24 cellular contexts compared by ENCODE assay signal in the genomic region with DNA sequence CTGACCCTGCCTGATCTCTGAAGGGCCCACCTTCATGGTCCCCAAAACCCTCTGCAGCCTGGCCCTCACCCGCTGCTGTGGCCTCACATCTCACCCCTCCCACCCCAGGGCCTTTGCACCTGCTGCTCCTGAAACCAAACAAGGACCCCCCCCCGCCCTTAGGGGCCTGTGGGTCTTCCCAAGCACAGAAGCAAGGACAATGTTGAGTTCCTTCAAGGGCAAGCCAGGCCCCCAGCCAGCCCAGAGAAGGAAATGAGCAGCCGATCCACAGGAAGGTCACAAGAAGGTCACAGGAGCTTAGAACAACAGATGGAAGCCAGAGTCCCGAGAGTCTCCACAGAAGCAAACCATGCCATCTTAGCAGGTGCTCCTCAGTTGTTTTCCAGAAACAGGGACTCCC. TPM values are rescaled to one million over a fixed set of nuclear protein-coding genes. Genes with fewer than 3 reads are reported as not detected.
DNase-seq lines count a peak whose midpoint lies in the region; FAIRE-seq and TF ChIP-seq lines count a peak whose summit lies in the region.
"Had no signal": no experiment of that assay in that cellular context is flagged by ENCODE, and none has a peak within 500 bp of the region (broad histone marks: within the 10 kb centered on the region; RNA-seq: fewer than 3 reads in every experiment).

No MANE protein-coding gene starts in this region.

- dilution Hi-C loops in endothelial cell of umbilical vein (cut with MboI; ENCODE audit: extremely low pct_ligation_motif_present, low sequenced_read_pairs): no loop called here

- H3K79me2 ChIP-seq in endothelial cell of umbilical vein (ENCODE audit: control insufficient read depth, insufficient read depth, low read length): no peaks in the 10 kb centered on the region

- TF ChIP-seq CTCF in HEK293 (tag by site-specific recombination; IDR thresholded peaks at IDR 0.05): no peak
- no peak for TF ChIP-seq CTCF in endothelial cell of umbilical vein (IDR thresholded peaks at IDR 0.05; ENCODE audit: extremely low read depth in 1 of 2, insufficient read depth in 1 of 2, low read depth in 1 of 2, low read length in 2 of 2)

- peak; percentile 70 for FAIRE-seq in endothelial cell of umbilical vein (lab: Jason Lieb, UNC)
- FAIRE-seq: islet of Langerhans had no signal

- no peaks in the 10 kb centered on the region; a peak in 1 of 3 replicates for H3K36me3 ChIP-seq in HEK293 (ENCODE audit: control insufficient read depth in 2 of 2, insufficient read depth in 1 of 2, low read length in 2 of 2)
- no peaks in the 10 kb centered on the region for H3K36me3 ChIP-seq in NT2/D1 (ENCODE audit: insufficient read depth, insufficient read length, low read length)
- no peaks in the 10 kb centered on the region for H3K36me3 ChIP-seq in endothelial cell of umbilical vein (ENCODE audit: control insufficient read depth in 2 of 2, extremely low read depth in 1 of 2, insufficient read depth in 2 of 2, low read length in 2 of 2)
- H3K36me3 ChIP-seq: lower lobe of right lung, MG63, upper lobe of right lung had no signal

- POLR2A ChIA-PET in HEK293 (lab: Yijun Ruan, JAX): interaction anchor here (0.6 kb wide), 2 partner anchors 19 to 69 kb away, joined by 3 read pairs; no protein-coding TSS in a partner anchor
- POLR2A ChIA-PET in endothelial cell of umbilical vein (lab: Charles Lee): interaction anchor here (2.1 kb wide), 1 partner anchor 21 kb away, joined by 4 read pairs; no protein-coding TSS in a partner anchor

- TF ChIP-seq POLR2A in endothelial cell of umbilical vein (IDR thresholded peaks at IDR 0.05; ENCODE audit: low read depth, low read length): no peak

- no peak overlapping the region for H3K4me3 ChIP-seq in HEK293 (ENCODE audit: low read depth, low read length)
- no peak overlapping the region for H3K4me3 ChIP-seq in NT2/D1 (ENCODE audit: insufficient read length, low read depth)
- H3K4me3 ChIP-seq in endothelial cell of umbilical vein (replicated peaks in 1 of 3; ENCODE audit: insufficient read depth in 1 of 3, low read depth in 1 of 3, low read length in 3 of 3): no peak overlapping the region
- H3K4me3 ChIP-seq: lower lobe of right lung, MG63, upper lobe of right lung had no signal

- H3K9me3 ChIP-seq in HEK293 (ENCODE audit: control insufficient read depth, insufficient read depth, low read depth, low read length) (no peaks in the 10 kb centered on the region), NT2/D1 (ENCODE audit: insufficient read depth, low read length) (no peaks in the 10 kb centered on the region), endothelial cell of umbilical vein (replicated peaks; ENCODE audit: control insufficient read depth, insufficient read depth, low read length) (no peaks in the 10 kb centered on the region)
- H3K9me3 ChIP-seq: lower lobe of right lung, MG63, upper lobe of right lung had no signal

- no peaks in the 10 kb centered on the region for H3K9me1 ChIP-seq in endothelial cell of umbilical vein (replicated peaks; ENCODE audit: control insufficient read depth, extremely low read depth, insufficient read depth, low read length)

- DNase-seq in DMS 273 (lab: John Stamatoyannopoulos, UW; ENCODE audit: unreplicated experiment) (peak; percentile 51), DMS 273 treated with DMSO at 0.1 percent for 48 hours (lab: John Stamatoyannopoulos, UW) (no peak), NT2/D1 (ENCODE audit: low read depth, low spot score) (no peak), endothelial cell of umbilical vein (ENCODE audit: low read depth, low spot score) (peak; percentile 53), NCI-H226 (no peak), SIG-M5 treated with dmso at 0.1 percent for 504 hours (lab: John Stamatoyannopoulos, UW; ENCODE audit: unreplicated experiment) (no peak), NCI-H1436 (lab: John Stamatoyannopoulos, UW) (no peak)
- DNase-seq: activated CD4-positive, alpha-beta T cell treated with anti-CD3 and anti-CD28 coated beads for 36 hours; activated CD8-positive, alpha-beta memory T cell treated with anti-CD3 and anti-CD28 coated beads, Interleukin-2, amount 50 U/mL, for 48 hours; activated gamma-delta T cell treated with Interleukin-2 at 50 U/mL for 16 hours; foreskin fibroblast; HFFc6; hippocampal formation; lower lobe of right lung; MG63; NCI-H1930; NCI-H446 treated with DMSO at 0.1 percent for 48 hours; nucleus accumbens; upper lobe of right lung had no signal

- H3K4me2 ChIP-seq in endothelial cell of umbilical vein (ENCODE audit: insufficient read depth, low read length): no peak overlapping the region

- H3K4me1 ChIP-seq in HEK293 (ENCODE audit: control insufficient read depth, insufficient read depth, low read length): no peaks in the 10 kb centered on the region
- H3K4me1 ChIP-seq in NT2/D1 (ENCODE audit: insufficient read depth, insufficient read length): peaks cover 20% of the 10 kb centered on the region
- peaks cover 9% of the 10 kb centered on the region for H3K4me1 ChIP-seq in endothelial cell of umbilical vein (ENCODE audit: control insufficient read depth, extremely low read depth, insufficient read depth, low read length)
- H3K4me1 ChIP-seq: lower lobe of right lung, upper lobe of right lung had no signal

- peak overlapping the region; percentile 10 for H3K9ac ChIP-seq in NT2/D1 (ENCODE audit: insufficient read length, low read depth)
- H3K9ac ChIP-seq in endothelial cell of umbilical vein (replicated peaks; ENCODE audit: extremely low read depth, insufficient read depth, low read length): no peak overlapping the region

- intact Hi-C loops in endothelial cell of umbilical vein (cut with micrococcal nuclease): no loop called here

- peak overlapping the region; percentile 13 for H2AFZ ChIP-seq in endothelial cell of umbilical vein (ENCODE audit: low read depth, low read length)

- H3K27ac ChIP-seq in HEK293 (ENCODE audit: extremely low read depth, low read depth, low read length) (no peak overlapping the region), endothelial cell of umbilical vein (ENCODE audit: insufficient read depth, low read depth, low read length) (no peak overlapping the region)
- H3K27ac ChIP-seq: 22Rv1, epithelial cell of prostate, lower lobe of right lung, upper lobe of right lung had no signal

- BruUV-seq in endothelial cell of umbilical vein (replicated peaks; lab: Mats Ljungman, UMichigan): no TSS peak

- no peaks in the 10 kb centered on the region for H3K27me3 ChIP-seq in NT2/D1 (ENCODE audit: insufficient read depth, insufficient read length)
- H3K27me3 ChIP-seq in endothelial cell of umbilical vein (ENCODE audit: control insufficient read depth in 2 of 2, insufficient read depth in 2 of 2, low read length in 2 of 2): no peaks in the 10 kb centered on the region
- H3K27me3 ChIP-seq: MG63, upper lobe of right lung had no signal

- CTCF ChIA-PET in HEK293 (lab: Yijun Ruan, JAX): no interaction called here
- CTCF ChIA-PET in endothelial cell of umbilical vein (lab: Charles Lee): no interaction called here

- no peaks in the 10 kb centered on the region for H4K20me1 ChIP-seq in endothelial cell of umbilical vein (replicated peaks; ENCODE audit: control insufficient read depth, extremely low read depth, insufficient read depth, low read length)

RNA-seq across cellular contexts. Expression of gene PDE6G, which starts 0.5 kb away (rescaled TPM):
- total RNA-seq in endothelial cell of umbilical vein: 1.4 and 1.8 TPM in 2 replicates
- polyA plus RNA-seq in endothelial cell of umbilical vein: 3.7 and 5.1 TPM in 2 replicates
- 2.0 and 3.3 TPM in 2 replicates for polyA plus RNA-seq in endothelial cell of umbilical vein (2011; cell fraction: cytosol; rRNA removed)
- polyA plus RNA-seq in endothelial cell of umbilical vein (2011; cell fraction: nucleus; rRNA removed): 0.37 and 0.60 TPM in 2 replicates
- polyA plus RNA-seq in endothelial cell of umbilical vein (2012): 0.46 TPM in 1 of 2 replicates, not detected in the other
- 0.73 and 2.2 TPM in 2 replicates for polyA minus RNA-seq in endothelial cell of umbilical vein
- not detected for polyA minus RNA-seq in endothelial cell of umbilical vein (2011; cell fraction: cytosol; rRNA and poly(A)+ RNA removed)
- not detected in 2 replicates for polyA minus RNA-seq in endothelial cell of umbilical vein (2011; cell fraction: nucleus; rRNA and poly(A)+ RNA removed)
- total RNA-seq: cardiac septum had no signal

RNA-seq across cellular contexts. Expression of gene OXLD1, which starts 9.6 kb away (rescaled TPM):
- total RNA-seq in endothelial cell of umbilical vein: 18.5 and 20.1 TPM in 2 replicates
- polyA plus RNA-seq in endothelial cell of umbilical vein: 35.2 and 47.6 TPM in 2 replicates
- polyA plus RNA-seq in endothelial cell of umbilical vein (2011; cell fraction: cytosol; rRNA removed): 17.9 and 30.2 TPM in 2 replicates
- polyA plus RNA-seq in endothelial cell of umbilical vein (2011; cell fraction: nucleus; rRNA removed): 26.7 and 30.7 TPM in 2 replicates
- polyA plus RNA-seq in endothelial cell of umbilical vein (2012): 16.8 and 22.3 TPM in 2 replicates
- 7.7 and 9.5 TPM in 2 replicates for polyA minus RNA-seq in endothelial cell of umbilical vein
- 19.2 TPM for polyA minus RNA-seq in endothelial cell of umbilical vein (2011; cell fraction: cytosol; rRNA and poly(A)+ RNA removed)
- polyA minus RNA-seq in endothelial cell of umbilical vein (2011; cell fraction: nucleus; rRNA and poly(A)+ RNA removed): 2.4 and 4.7 TPM in 2 replicates

RNA-seq across cellular contexts. Expression of gene CCDC137, which starts 9.7 kb away (rescaled TPM):
- total RNA-seq in endothelial cell of umbilical vein: 32.2 and 32.7 TPM in 2 replicates
- 12.9 and 18.1 TPM in 2 replicates for polyA plus RNA-seq in endothelial cell of umbilical vein
- polyA plus RNA-seq in endothelial cell of umbilical vein (2011; cell fraction: cytosol; rRNA removed): 15.1 and 17.5 TPM in 2 replicates
- polyA plus RNA-seq in endothelial cell of umbilical vein (2011; cell fraction: nucleus; rRNA removed): 14.5 and 18.0 TPM in 2 replicates
- polyA plus RNA-seq in endothelial cell of umbilical vein (2012): 19.9 and 25.1 TPM in 2 replicates
- polyA minus RNA-seq in endothelial cell of umbilical vein: 2.8 and 5.3 TPM in 2 replicates
- 6.9 TPM for polyA minus RNA-seq in endothelial cell of umbilical vein (2011; cell fraction: cytosol; rRNA and poly(A)+ RNA removed)
- 2.1 and 6.8 TPM in 2 replicates for polyA minus RNA-seq in endothelial cell of umbilical vein (2011; cell fraction: nucleus; rRNA and poly(A)+ RNA removed)

RNA-seq across cellular contexts. Expression of gene TSPAN10, which starts 19.8 kb away (rescaled TPM):
- total RNA-seq in endothelial cell of umbilical vein: 0.44 and 0.91 TPM in 2 replicates
- 1.1 TPM in 2 replicates for polyA plus RNA-seq in endothelial cell of umbilical vein
- polyA plus RNA-seq in endothelial cell of umbilical vein (2011; cell fraction: cytosol; rRNA removed): 0.31 and 0.45 TPM in 2 replicates
- polyA plus RNA-seq in endothelial cell of umbilical vein (2011; cell fraction: nucleus; rRNA removed): 0.22 and 0.45 TPM in 2 replicates
- polyA plus RNA-seq in endothelial cell of umbilical vein (2012): 0.15 TPM in 1 of 2 replicates, not detected in the other
- 1.8 TPM in 1 of 2 replicates, not detected in the other for polyA minus RNA-seq in endothelial cell of umbilical vein
- polyA minus RNA-seq in endothelial cell of umbilical vein (2011; cell fraction: cytosol; rRNA and poly(A)+ RNA removed): 0.82 TPM
- 0.48 TPM in 1 of 2 replicates, not detected in the other for polyA minus RNA-seq in endothelial cell of umbilical vein (2011; cell fraction: nucleus; rRNA and poly(A)+ RNA removed)

RNA-seq across cellular contexts. Expression of gene NPLOC4, which starts 19.9 kb away (rescaled TPM):
- total RNA-seq in endothelial cell of umbilical vein: 150 and 160 TPM in 2 replicates
- 175 and 181 TPM in 2 replicates for polyA plus RNA-seq in endothelial cell of umbilical vein
- 148 and 157 TPM in 2 replicates for polyA plus RNA-seq in endothelial cell of umbilical vein (2011; cell fraction: cytosol; rRNA removed)
- 200 and 214 TPM in 2 replicates for polyA plus RNA-seq in endothelial cell of umbilical vein (2011; cell fraction: nucleus; rRNA removed)
- polyA plus RNA-seq in endothelial cell of umbilical vein (2012): 90.2 and 96.0 TPM in 2 replicates
- 189 and 293 TPM in 2 replicates for polyA minus RNA-seq in endothelial cell of umbilical vein
- 69.6 TPM for polyA minus RNA-seq in endothelial cell of umbilical vein (2011; cell fraction: cytosol; rRNA and poly(A)+ RNA removed)
- 104 and 106 TPM in 2 replicates for polyA minus RNA-seq in endothelial cell of umbilical vein (2011; cell fraction: nucleus; rRNA and poly(A)+ RNA removed)

Comparison
In these comparisons a context has a peak if more than half of its experiments do, and no peak if none do; other contexts are left out.
1. DNase-seq: peak in DMS 273 (single experiment) and endothelial cell of umbilical vein (single experiment); none in DMS 273 treated with DMSO at 0.1 percent for 48 hours (single experiment), NT2/D1 (single experiment), NCI-H226 (single experiment), SIG-M5 treated with dmso at 0.1 percent for 504 hours (single experiment) and NCI-H1436 (single experiment).